Comparison of ENCODE assay signal across 13 cellular contexts in genomic region chr11:34680918-34681554, GRCh38.
DNase-seq lines count a peak whose midpoint lies in the region; ATAC-seq, FAIRE-seq and TF ChIP-seq lines count a peak whose summit lies in the region.
"Had no signal": no experiment of that assay in that cellular context is flagged by ENCODE, and none has a peak within 500 bp of the region (broad histone marks: within the 10 kb centered on the region; RNA-seq: fewer than 3 reads in every experiment).

No MANE protein-coding gene starts in this region.

- intact Hi-C loops in aorta (cut with DNase I) = no loop called here

- H2AFZ ChIP-seq in keratinocyte (ENCODE audit: control insufficient read depth, low read length) = no peak overlapping the region

- H3K4me1 ChIP-seq in keratinocyte (ENCODE audit: control insufficient read depth, extremely low read depth, insufficient read depth, low read length) = peaks cover 40% of the 10 kb centered on the region
- H3K4me1 ChIP-seq in aorta (ENCODE audit: control insufficient read depth in 1 of 2, insufficient read depth in 2 of 2, low read length in 2 of 2) = no peaks in the 10 kb centered on the region

- H3K9me3 ChIP-seq in keratinocyte (ENCODE audit: control insufficient read depth, low read depth, low read length) = no peaks in the 10 kb centered on the region
- peaks cover 1% of the 10 kb centered on the region for H3K9me3 ChIP-seq in aorta (ENCODE audit: control insufficient read depth, low read length)

- H3K36me3 ChIP-seq in BJ (ENCODE audit: control insufficient read depth, insufficient read depth, low read length) (no peaks in the 10 kb centered on the region), keratinocyte (ENCODE audit: control insufficient read depth in 2 of 2, extremely low read depth in 1 of 2, insufficient read depth in 2 of 2, low read length in 2 of 2) (peaks cover 0 to 2% of the 10 kb centered on the region in 2 experiments), aorta (ENCODE audit: control insufficient read depth in 1 of 2, insufficient read depth in 2 of 2, low read length in 1 of 2) (no peaks in the 10 kb centered on the region)

- dilution Hi-C loops in keratinocyte (cut with MboI; ENCODE audit: extremely low pct_ligation_motif_present, low sequenced_read_pairs) = no loop called here

- ATAC-seq in aorta (ENCODE audit: low FRiP score) = no peak
- no peak for ATAC-seq in GM21390 (IDR thresholded peaks at IDR 0.05; ENCODE audit: unreplicated experiment)
- ATAC-seq: stimulated activated effector memory CD8-positive, alpha-beta T cell treated with anti-CD3 and anti-CD28 coated beads, Interleukin-12 subunit alpha, Interleukin-12 subunit beta, amount 100 ng/mL, for 72 hours had no signal

- DNase-seq in BJ (ENCODE audit: low read depth) (peak; percentile 30), amniotic stem cell (lab: John Stamatoyannopoulos, UW) (peak; percentile 33), keratinocyte (ENCODE audit: low read depth, low spot score) (no peak), aorta (no peak), germinal center (ENCODE audit: low spot score) (no peak), NCI-H446 (lab: John Stamatoyannopoulos, UW) (no peak)
- DNase-seq: DND-41, hippocampal formation, NCI-H510A treated with DMSO at 0.1 percent for 48 hours had no signal

- H3K27me3 ChIP-seq in BJ (ENCODE audit: control insufficient read depth, insufficient read depth, low read length) = no peaks in the 10 kb centered on the region
- H3K27me3 ChIP-seq in keratinocyte (ENCODE audit: control insufficient read depth, extremely low read depth, insufficient read depth, low read length) = no peaks in the 10 kb centered on the region
- H3K27me3 ChIP-seq in aorta (ENCODE audit: control insufficient read depth in 1 of 2, insufficient read depth in 2 of 2, low read length in 1 of 2) = peaks cover 0 to 1% of the 10 kb centered on the region in 2 donors

- CTCF ChIA-PET in BJ (lab: Yijun Ruan, JAX) = interaction anchor here (1.7 to 2.6 kb wide), 2 partner anchors 10 to 12 kb away, joined by 5 to 7 read pairs; no protein-coding TSS in a partner anchor

- H3K79me2 ChIP-seq in keratinocyte (ENCODE audit: control insufficient read depth, insufficient read depth, low read length) = no peaks in the 10 kb centered on the region

- peak overlapping the region; percentile 23 for H3K4me2 ChIP-seq in keratinocyte (ENCODE audit: control insufficient read depth, extremely low read depth, insufficient read depth, low read depth, low read length)

- no peak overlapping the region for H3K9ac ChIP-seq in keratinocyte (ENCODE audit: control insufficient read depth, extremely low read depth, insufficient read depth, low read length)

- H3K9me1 ChIP-seq in keratinocyte (ENCODE audit: control insufficient read depth, extremely low read depth, insufficient read depth, low read length) = no peaks in the 10 kb centered on the region

- WGBS in aorta, 2 donors = 82 to 84% methylated on average over 5 of the region's 5 CpGs

- peak; percentile 46; the same call in 1 of the 2 replicates for TF ChIP-seq EP300 in Ishikawa (IDR thresholded peaks at IDR 0.05; ENCODE audit: borderline replicate concordance)

- TF ChIP-seq RAD21 in Ishikawa (IDR thresholded peaks at IDR 0.05; ENCODE audit: low read depth) = 0 out of 2 replicates have a peak, but pooled peaks have one; percentile 1

- H3K27ac ChIP-seq in keratinocyte (ENCODE audit: control insufficient read depth, insufficient read depth, low read length) = peak overlapping the region; percentile 3
- no peak overlapping the region for H3K27ac ChIP-seq in aorta (ENCODE audit: low read depth in 1 of 2, low read length in 2 of 2)

- TF ChIP-seq CTCF in BJ (IDR thresholded peaks at IDR 0.05; ENCODE audit: insufficient read depth, low read depth, low read length) (no peak), keratinocyte (optimal IDR thresholded peaks at IDR 0.05 in 1 of 3, IDR thresholded peaks at IDR 0.05 in 1 of 3, conservative IDR thresholded peaks at IDR 0.05 in 1 of 3; ENCODE audit: extremely low read depth in 1 of 3, insufficient read depth in 2 of 3, low read length in 3 of 3) (no peak)

- H4K20me1 ChIP-seq in keratinocyte (ENCODE audit: control insufficient read depth, extremely low read depth, insufficient read depth, low read length) = no peaks in the 10 kb centered on the region

- POLR2A ChIA-PET in BJ (lab: Charles Lee) = no interaction called here

- peak; percentile 72 for FAIRE-seq in keratinocyte (lab: Jason Lieb, UNC)
- FAIRE-seq: GM19239 had no signal

- no peak overlapping the region for H3K4me3 ChIP-seq in BJ (ENCODE audit: low read depth, low read length)
- no peak overlapping the region for H3K4me3 ChIP-seq in keratinocyte (ENCODE audit: control insufficient read depth in 2 of 3, extremely low read depth in 1 of 3, insufficient read depth in 2 of 3, low read depth in 1 of 3, low read length in 3 of 3)
- H3K4me3 ChIP-seq in aorta (ENCODE audit: low read length in 2 of 2) = no peak overlapping the region

TF ChIP-seq in Ishikawa, 13 proteins besides CTCF, POLR2A, EP300 and RAD21:
- no peak for TF ChIP-seq ZBTB7A (IDR thresholded peaks at IDR 0.05; ENCODE audit: low read depth)
- TF ChIP-seq TEAD4 (IDR thresholded peaks at IDR 0.05) = peak; percentile 66; the same call in 1 of the 2 replicates
TF ChIP-seq in Ishikawa: peak in this region for 1.

Comparison
In these comparisons a context has a peak if more than half of its experiments do, and no peak if none do; other contexts are left out.
1. DNase-seq: peak in BJ (single experiment) and amniotic stem cell (single experiment); none in keratinocyte (single experiment), aorta (0 of 2), germinal center (single experiment) and NCI-H446 (0 of 2).